ENCODE assay signal across 6 cellular contexts in the genomic region with DNA sequence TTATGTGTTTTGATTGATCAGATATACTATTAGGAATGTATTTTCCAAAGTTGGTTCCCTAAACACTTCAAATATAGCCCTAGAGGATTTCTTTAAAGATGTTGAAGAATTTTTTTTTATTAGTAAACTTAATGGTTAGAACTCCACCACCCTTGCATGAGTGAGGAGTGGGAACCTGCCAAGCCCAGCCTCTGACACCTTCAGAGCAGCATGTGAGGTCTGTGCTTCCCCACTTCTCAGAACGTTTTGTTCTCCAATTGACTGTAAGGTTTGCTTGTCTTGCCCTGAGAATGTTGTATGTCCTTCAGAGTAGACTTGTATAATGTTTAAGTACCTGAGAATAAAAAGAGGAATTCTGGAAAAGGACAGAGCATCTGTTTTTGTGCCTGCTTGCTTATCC.
"Had no signal": no experiment of that assay in that cellular context is flagged by ENCODE, and none has a peak within 500 bp of the region (broad histone marks: within the 10 kb centered on the region; RNA-seq: fewer than 3 reads in every experiment).

No MANE protein-coding gene starts in this region.

- H3K4me3 Mint-ChIP-seq: GM23338, H9 had no signal

- H3K4me3 ChIP-seq: GM23338, K562 had no signal

- DNase-seq: H9, HCEC 1CT had no signal

- H3K4me1 Mint-ChIP-seq: GM23338 had no signal

- ATAC-seq: GM23338, HepG2, K562 had no signal

- H3K27ac ChIP-seq: HL-60 had no signal

- H3K27ac Mint-ChIP-seq: GM23338, H9 had no signal

- H3K9me3 Mint-ChIP-seq: GM23338, H9 had no signal
